8 cellular contexts compared by ENCODE assay signal in the genomic region with DNA sequence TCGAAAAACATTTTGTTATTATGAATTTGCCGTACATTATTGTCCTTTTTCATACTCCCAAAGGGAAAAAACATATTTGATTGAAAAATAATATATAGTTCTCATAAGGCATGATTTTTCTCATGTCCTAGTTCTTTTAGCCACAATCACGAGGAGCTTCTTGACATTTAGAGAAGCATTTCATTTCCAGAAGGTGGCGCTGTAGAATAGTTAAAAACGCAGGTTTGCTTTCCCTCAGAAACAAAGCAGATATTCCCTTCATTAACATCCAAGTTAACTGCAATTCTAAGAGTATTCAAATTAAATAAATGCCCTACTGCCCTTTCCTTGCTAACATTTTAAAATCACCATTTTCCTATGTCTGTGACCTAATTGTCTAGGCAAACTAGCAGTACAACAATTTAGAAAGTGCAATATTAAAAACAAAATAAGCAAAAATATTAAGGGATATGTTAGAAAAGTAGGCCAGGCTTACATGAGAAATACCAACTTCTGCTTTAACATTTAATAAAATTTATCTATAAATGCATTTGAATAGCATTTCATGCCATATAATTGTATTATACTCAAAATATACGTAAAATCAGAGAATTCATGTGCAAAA. TPM values are rescaled to one million over a fixed set of nuclear protein-coding genes. Genes with fewer than 3 reads are reported as not detected.
DNase-seq lines count a peak whose midpoint lies in the region; ATAC-seq and TF ChIP-seq lines count a peak whose summit lies in the region.

No MANE protein-coding gene starts in this region.

- no peaks in the 10 kb centered on the region for H3K79me2 ChIP-seq in GM23338 (replicated peaks; ENCODE audit: insufficient read depth)

- no peak for TF ChIP-seq POLR2A in sigmoid colon (IDR thresholded peaks at IDR 0.05)

- WGBS in sigmoid colon, 2 donors: 21 to 22% methylated on average over 6 of the region's 6 CpGs

- POLR2A ChIA-PET in CD4-positive, alpha-beta T cell (lab: Charles Lee): no interaction called here

- no peak overlapping the region for H3K27ac Mint-ChIP-seq in GM23338
- no peak overlapping the region for H3K27ac Mint-ChIP-seq in CD4-positive, alpha-beta T cell

- H3K9me3 Mint-ChIP-seq in GM23338: no peaks in the 10 kb centered on the region
- H3K9me3 Mint-ChIP-seq in CD4-positive, alpha-beta T cell: no peaks in the 10 kb centered on the region

- H3K36me3 ChIP-seq in GM23338 (ENCODE audit: insufficient read depth) (no peaks in the 10 kb centered on the region), kidney epithelial cell (ENCODE audit: control insufficient read depth, insufficient read depth, low read length) (no peaks in the 10 kb centered on the region), sigmoid colon (no peaks in the 10 kb centered on the region)

- no peak overlapping the region for H3K27ac ChIP-seq in GM23338 (ENCODE audit: low read depth)
- no peak overlapping the region for H3K27ac ChIP-seq in sigmoid colon
- no peak overlapping the region for H3K27ac ChIP-seq in CD4-positive, alpha-beta T cell (ENCODE audit: low read depth, low read length)

- no peaks in the 10 kb centered on the region for H3K9me2 ChIP-seq in GM23338 (ENCODE audit: insufficient read depth)

- H3K27me3 ChIP-seq in GM23338 (ENCODE audit: insufficient read depth) (no peaks in the 10 kb centered on the region), kidney epithelial cell (ENCODE audit: control insufficient read depth, insufficient read depth, low read length) (no peaks in the 10 kb centered on the region), sigmoid colon (no peaks in the 10 kb centered on the region)
- H3K27me3 ChIP-seq in CD4-positive, alpha-beta T cell (ENCODE audit: control insufficient read depth, insufficient read depth, low read length): no peaks in the 10 kb centered on the region

- H3K4me3 ChIP-seq in GM23338 (no peak overlapping the region), kidney epithelial cell (ENCODE audit: low read depth, low read length) (no peak overlapping the region), sigmoid colon (no peak overlapping the region)

- H2AFZ ChIP-seq in GM23338: no peak overlapping the region

- H3K4me1 ChIP-seq in GM23338 (ENCODE audit: insufficient read depth) (peaks cover 6% of the 10 kb centered on the region; the same call in 1 of the 2 replicates), sigmoid colon (no peaks in the 10 kb centered on the region)

- peak; percentile 78 to 89 for TF ChIP-seq CTCF in GM23338 (conservative IDR thresholded peaks at IDR 0.05; ENCODE audit: low read depth in 2 of 2)
- peak; percentile 55 for TF ChIP-seq CTCF in kidney epithelial cell (IDR thresholded peaks at IDR 0.05; ENCODE audit: insufficient read depth, low read length, poor library complexity, severe bottlenecking)
- TF ChIP-seq CTCF in sigmoid colon (IDR thresholded peaks at IDR 0.05): peak in 2 of 4 experiments; percentile 56 to 60
- no peak for TF ChIP-seq CTCF in CD4-positive, alpha-beta T cell (IDR thresholded peaks at IDR 0.05)

- H3K4me3 Mint-ChIP-seq in GM23338: no peak overlapping the region
- no peak overlapping the region for H3K4me3 Mint-ChIP-seq in CD4-positive, alpha-beta T cell

- peak; percentile 29; the same call in 2 of the 3 replicates for ATAC-seq in GM23338
- ATAC-seq in GM21619 (IDR thresholded peaks at IDR 0.05; ENCODE audit: unreplicated experiment): no peak
- ATAC-seq in CD4-positive, alpha-beta T cell (ENCODE audit: poor library complexity): no peak

- CTCF ChIA-PET in CD4-positive, alpha-beta T cell (lab: Charles Lee): no interaction called here

- no peaks in the 10 kb centered on the region for H3K9me3 ChIP-seq in sigmoid colon
- H3K9me3 ChIP-seq in CD4-positive, alpha-beta T cell (ENCODE audit: control insufficient read depth, low read length): no peaks in the 10 kb centered on the region

- no peaks in the 10 kb centered on the region for H3K27me3 Mint-ChIP-seq in GM23338 (ENCODE audit: insufficient read depth, low read depth, poor library complexity)
- H3K27me3 Mint-ChIP-seq in CD4-positive, alpha-beta T cell: no peaks in the 10 kb centered on the region

- no peak for TF ChIP-seq EP300 in sigmoid colon (IDR thresholded peaks at IDR 0.05)

- H3K4me2 ChIP-seq in GM23338: no peak overlapping the region

- peak; percentile 38 to 65 for DNase-seq in AML-193 (lab: John Stamatoyannopoulos, UW)
- peak; percentile 93 for DNase-seq in GM23338 (ENCODE audit: low spot score)
- peak; percentile 30 for DNase-seq in NCI-H226
- DNase-seq in astrocyte of the hippocampus (ENCODE audit: low read depth, low spot score): peak; percentile 83
- peak; percentile 26 for DNase-seq in kidney epithelial cell (ENCODE audit: low read depth)
- DNase-seq in sigmoid colon: no peak
- DNase-seq in CD4-positive, alpha-beta T cell: no peak

- intact Hi-C loops in sigmoid colon (cut with DNase I): loop anchor here (2.0 kb wide), 1 partner anchor 936 kb away; no protein-coding TSS in a partner anchor
- intact Hi-C loops in CD4-positive, alpha-beta T cell (cut with DNase I, micrococcal nuclease): loop anchor here in 1 of 2 experiments (10.0 kb wide), 1 partner anchor 934 kb away; no protein-coding TSS in a partner anchor

- no peaks in the 10 kb centered on the region for H4K20me1 ChIP-seq in GM23338 (replicated peaks; ENCODE audit: insufficient read depth)

- no peaks in the 10 kb centered on the region; the same call in 2 of the 3 replicates for H3K4me1 Mint-ChIP-seq in GM23338
- H3K4me1 Mint-ChIP-seq in CD4-positive, alpha-beta T cell (ENCODE audit: low read depth): no peaks in the 10 kb centered on the region

- H3F3A ChIP-seq in GM23338 (replicated peaks; ENCODE audit: low read depth): no peaks in the 10 kb centered on the region

- H3K36me3 Mint-ChIP-seq in GM23338 (ENCODE audit: low read depth): no peaks in the 10 kb centered on the region
- H3K36me3 Mint-ChIP-seq in CD4-positive, alpha-beta T cell (ENCODE audit: low read depth): no peaks in the 10 kb centered on the region

TF ChIP-seq in GM23338, 12 proteins besides CTCF, POLR2A, EP300 and RAD21 (continues in another document):
- TF ChIP-seq, protein P1, sequence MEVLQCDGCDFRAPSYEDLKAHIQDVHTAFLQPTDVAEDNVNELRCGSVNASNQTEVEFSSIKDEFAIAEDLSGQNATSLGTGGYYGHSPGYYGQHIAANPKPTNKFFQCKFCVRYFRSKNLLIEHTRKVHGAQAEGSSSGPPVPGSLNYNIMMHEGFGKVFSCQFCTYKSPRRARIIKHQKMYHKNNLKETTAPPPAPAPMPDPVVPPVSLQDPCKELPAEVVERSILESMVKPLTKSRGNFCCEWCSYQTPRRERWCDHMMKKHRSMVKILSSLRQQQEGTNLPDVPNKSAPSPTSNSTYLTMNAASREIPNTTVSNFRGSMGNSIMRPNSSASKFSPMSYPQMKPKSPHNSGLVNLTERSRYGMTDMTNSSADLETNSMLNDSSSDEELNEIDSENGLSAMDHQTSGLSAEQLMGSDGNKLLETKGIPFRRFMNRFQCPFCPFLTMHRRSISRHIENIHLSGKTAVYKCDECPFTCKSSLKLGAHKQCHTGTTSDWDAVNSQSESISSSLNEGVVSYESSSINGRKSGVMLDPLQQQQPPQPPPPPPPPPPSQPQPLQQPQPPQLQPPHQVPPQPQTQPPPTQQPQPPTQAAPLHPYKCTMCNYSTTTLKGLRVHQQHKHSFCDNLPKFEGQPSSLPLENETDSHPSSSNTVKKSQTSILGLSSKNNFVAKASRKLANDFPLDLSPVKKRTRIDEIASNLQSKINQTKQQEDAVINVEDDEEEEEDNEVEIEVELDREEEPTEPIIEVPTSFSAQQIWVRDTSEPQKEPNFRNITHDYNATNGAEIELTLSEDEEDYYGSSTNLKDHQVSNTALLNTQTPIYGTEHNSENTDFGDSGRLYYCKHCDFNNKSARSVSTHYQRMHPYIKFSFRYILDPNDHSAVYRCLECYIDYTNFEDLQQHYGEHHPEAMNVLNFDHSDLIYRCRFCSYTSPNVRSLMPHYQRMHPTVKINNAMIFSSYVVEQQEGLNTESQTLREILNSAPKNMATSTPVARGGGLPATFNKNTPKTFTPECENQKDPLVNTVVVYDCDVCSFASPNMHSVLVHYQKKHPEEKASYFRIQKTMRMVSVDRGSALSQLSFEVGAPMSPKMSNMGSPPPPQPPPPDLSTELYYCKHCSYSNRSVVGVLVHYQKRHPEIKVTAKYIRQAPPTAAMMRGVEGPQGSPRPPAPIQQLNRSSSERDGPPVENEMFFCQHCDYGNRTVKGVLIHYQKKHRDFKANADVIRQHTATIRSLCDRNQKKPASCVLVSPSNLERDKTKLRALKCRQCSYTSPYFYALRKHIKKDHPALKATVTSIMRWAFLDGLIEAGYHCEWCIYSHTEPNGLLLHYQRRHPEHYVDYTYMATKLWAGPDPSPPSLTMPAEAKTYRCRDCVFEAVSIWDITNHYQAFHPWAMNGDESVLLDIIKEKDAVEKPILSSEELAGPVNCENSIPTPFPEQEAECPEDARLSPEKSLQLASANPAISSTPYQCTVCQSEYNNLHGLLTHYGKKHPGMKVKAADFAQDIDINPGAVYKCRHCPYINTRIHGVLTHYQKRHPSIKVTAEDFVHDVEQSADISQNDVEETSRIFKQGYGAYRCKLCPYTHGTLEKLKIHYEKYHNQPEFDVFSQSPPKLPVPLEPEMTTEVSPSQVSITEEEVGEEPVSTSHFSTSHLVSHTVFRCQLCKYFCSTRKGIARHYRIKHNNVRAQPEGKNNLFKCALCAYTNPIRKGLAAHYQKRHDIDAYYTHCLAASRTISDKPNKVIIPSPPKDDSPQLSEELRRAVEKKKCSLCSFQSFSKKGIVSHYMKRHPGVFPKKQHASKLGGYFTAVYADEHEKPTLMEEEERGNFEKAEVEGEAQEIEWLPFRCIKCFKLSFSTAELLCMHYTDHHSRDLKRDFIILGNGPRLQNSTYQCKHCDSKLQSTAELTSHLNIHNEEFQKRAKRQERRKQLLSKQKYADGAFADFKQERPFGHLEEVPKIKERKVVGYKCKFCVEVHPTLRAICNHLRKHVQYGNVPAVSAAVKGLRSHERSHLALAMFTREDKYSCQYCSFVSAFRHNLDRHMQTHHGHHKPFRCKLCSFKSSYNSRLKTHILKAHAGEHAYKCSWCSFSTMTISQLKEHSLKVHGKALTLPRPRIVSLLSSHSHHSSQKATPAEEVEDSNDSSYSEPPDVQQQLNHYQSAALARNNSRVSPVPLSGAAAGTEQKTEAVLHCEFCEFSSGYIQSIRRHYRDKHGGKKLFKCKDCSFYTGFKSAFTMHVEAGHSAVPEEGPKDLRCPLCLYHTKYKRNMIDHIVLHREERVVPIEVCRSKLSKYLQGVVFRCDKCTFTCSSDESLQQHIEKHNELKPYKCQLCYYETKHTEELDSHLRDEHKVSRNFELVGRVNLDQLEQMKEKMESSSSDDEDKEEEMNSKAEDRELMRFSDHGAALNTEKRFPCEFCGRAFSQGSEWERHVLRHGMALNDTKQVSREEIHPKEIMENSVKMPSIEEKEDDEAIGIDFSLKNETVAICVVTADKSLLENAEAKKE (CRISPR knock-in tag; IDR thresholded peaks at IDR 0.05): no peak
- no peak for TF ChIP-seq EZH2 (IDR thresholded peaks at IDR 0.05; ENCODE audit: low read depth, unreplicated experiment)

RNA-seq across cellular contexts. Expression of a gene that starts 10.9 kb away (rescaled TPM):
- total RNA-seq in GM23338 (2014; rRNA removed; shearing (Covaris generic)): not detected in 2 replicates
- polyA plus RNA-seq in GM23338 (2016; fragmentation: Nextera tagmentation; extraction: Ambion mirVana): not detected in 2 replicates
- total RNA-seq in kidney epithelial cell: 0.07 and 0.13 TPM in 2 replicates
- total RNA-seq in sigmoid colon: 1 to 10 TPM in 1 of 4 donors, under 1 TPM in 3; 0.27 to 1.7 (median 0.69) TPM
- polyA plus RNA-seq in sigmoid colon: under 1 TPM in 2 of 3 donors, not detected in 1; 0.07 to 0.60 TPM
- not detected for total RNA-seq in CD4-positive, alpha-beta T cell

Comparison
In these comparisons a context has a peak if more than half of its experiments do, and no peak if none do; other contexts are left out.
1. DNase-seq: peak in AML-193 (2 of 2), GM23338 (single experiment), NCI-H226 (single experiment), astrocyte of the hippocampus (single experiment) and kidney epithelial cell (single experiment); none in sigmoid colon (single experiment) and CD4-positive, alpha-beta T cell (0 of 10).